Comparison of ENCODE assay signal across 18 cellular contexts in the genomic region with DNA sequence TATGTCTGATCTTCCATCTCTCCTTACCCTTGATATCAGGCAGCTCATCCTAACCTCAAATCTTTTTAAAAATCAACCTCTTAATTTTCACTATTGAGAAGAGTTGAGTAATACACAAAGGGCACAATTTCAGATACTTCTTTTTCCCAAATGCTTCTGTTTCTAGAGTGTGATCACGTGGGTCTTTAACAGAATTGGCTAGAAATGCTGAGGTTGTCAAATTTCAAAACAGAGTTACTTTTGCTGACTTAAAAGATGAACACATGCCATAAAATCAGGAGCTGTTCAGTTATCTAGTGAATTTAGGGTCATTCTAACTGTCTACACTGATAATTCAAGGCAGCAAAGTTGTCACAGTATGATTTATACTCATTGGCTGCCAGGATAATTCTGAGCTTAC.
DNase-seq lines count a peak whose midpoint lies in the region; ATAC-seq and TF ChIP-seq lines count a peak whose summit lies in the region.
"Had no signal": no experiment of that assay in that cellular context is flagged by ENCODE, and none has a peak within 500 bp of the region (broad histone marks: within the 10 kb centered on the region; RNA-seq: fewer than 3 reads in every experiment).

No MANE protein-coding gene starts in this region.

- H3K79me2 ChIP-seq in MM.1S (ENCODE audit: low read length) (no peaks in the 10 kb centered on the region), hepatocyte (no peaks in the 10 kb centered on the region), osteoblast (ENCODE audit: insufficient read depth, low read length) (no peaks in the 10 kb centered on the region), H9 (ENCODE audit: insufficient read depth, low read length) (no peaks in the 10 kb centered on the region)

- no peak overlapping the region for H3K27ac ChIP-seq in MM.1S (ENCODE audit: low read length)
- peak overlapping the region; percentile 71 for H3K27ac ChIP-seq in epithelial cell of prostate
- H3K27ac ChIP-seq in SJCRH30, result no peak overlapping the region
- H3K27ac ChIP-seq in hepatocyte, result no peak overlapping the region
- H3K27ac ChIP-seq in osteoblast (ENCODE audit: low read depth, low read length), result no peak overlapping the region
- H3K27ac ChIP-seq in H9 (ENCODE audit: insufficient read length, low read depth, low read length), result no peak overlapping the region
- H3K27ac ChIP-seq: BLaER1, GM23248 had no signal

- H4K20me1 ChIP-seq in MM.1S (ENCODE audit: insufficient read depth, low read length) (no peaks in the 10 kb centered on the region), hepatocyte (ENCODE audit: insufficient read depth, poor library complexity, severe bottlenecking) (no peaks in the 10 kb centered on the region), osteoblast (ENCODE audit: insufficient read depth, low read length) (no peaks in the 10 kb centered on the region), H9 (ENCODE audit: control insufficient read depth, insufficient read depth, insufficient read length) (no peaks in the 10 kb centered on the region)
- H4K20me1 ChIP-seq: BLaER1 had no signal

- no peak overlapping the region for H3K4me2 ChIP-seq in MM.1S (ENCODE audit: low read depth, low read length)
- H3K4me2 ChIP-seq in hepatocyte, result no peak overlapping the region
- H3K4me2 ChIP-seq in osteoblast (ENCODE audit: insufficient read depth, low read length), result no peak overlapping the region
- no peak overlapping the region for H3K4me2 ChIP-seq in H9 (ENCODE audit: insufficient read depth, insufficient read length, low read length)
- H3K4me2 ChIP-seq: BLaER1 had no signal

- H3K27me3 ChIP-seq in MM.1S (replicated peaks; ENCODE audit: insufficient read depth, low read length) (no peaks in the 10 kb centered on the region), SJCRH30 (no peaks in the 10 kb centered on the region), hepatocyte (no peaks in the 10 kb centered on the region), osteoblast (ENCODE audit: insufficient read depth, low read length) (no peaks in the 10 kb centered on the region), H9 (ENCODE audit: insufficient read depth, low read length) (no peaks in the 10 kb centered on the region)
- H3K27me3 ChIP-seq: BLaER1 had no signal

- H3K36me3 Mint-ChIP-seq in H9 (ENCODE audit: insufficient read depth in 1 of 3, low read depth in 3 of 3), result no peaks in the 10 kb centered on the region
- H3K36me3 Mint-ChIP-seq: CD8-positive, alpha-beta memory T cell had no signal

- no peak overlapping the region for H3K18ac ChIP-seq in H9 (ENCODE audit: insufficient read length, low read depth, low read length)

- H3K23me2 ChIP-seq in H9 (ENCODE audit: insufficient read length, low read depth, low read length, poor library complexity, severe bottlenecking), result no peaks in the 10 kb centered on the region

- no peak overlapping the region for H3T11ph ChIP-seq in H9 (ENCODE audit: low read length)

- H3K4ac ChIP-seq in H9 (ENCODE audit: low read depth, low read length), result no peak overlapping the region

- no peak overlapping the region for H2BK20ac ChIP-seq in H9 (ENCODE audit: low read depth, low read length, poor library complexity, severe bottlenecking)

- H2BK12ac ChIP-seq in H9 (ENCODE audit: insufficient read length, low read depth, low read length), result no peak overlapping the region

- H4K5ac ChIP-seq in H9 (ENCODE audit: insufficient read length, low read depth, low read length), result no peak overlapping the region

- H3K27ac Mint-ChIP-seq in H9, result no peak overlapping the region
- H3K27ac Mint-ChIP-seq: B cell; CD4-positive, alpha-beta T cell; CD8-positive, alpha-beta memory T cell had no signal

- no peak overlapping the region for H3K4me3 Mint-ChIP-seq in H9
- H3K4me3 Mint-ChIP-seq: B cell; CD4-positive, alpha-beta T cell; CD8-positive, alpha-beta memory T cell had no signal

- H3K14ac ChIP-seq in H9 (ENCODE audit: insufficient read depth, low read length), result no peak overlapping the region

- no peak overlapping the region for H2AK5ac ChIP-seq in H9 (ENCODE audit: insufficient read length, low read length)

- H3K9me3 ChIP-seq in MM.1S (replicated peaks; ENCODE audit: insufficient read depth, low read length) (no peaks in the 10 kb centered on the region), SJCRH30 (replicated peaks) (no peaks in the 10 kb centered on the region), hepatocyte (ENCODE audit: low read depth) (no peaks in the 10 kb centered on the region), osteoblast (ENCODE audit: low read depth, low read length) (peaks cover 3% of the 10 kb centered on the region), H9 (ENCODE audit: control insufficient read depth, low read depth, low read length) (no peaks in the 10 kb centered on the region)
- H3K9me3 ChIP-seq: HAP-1 had no signal

- peaks cover 0 to 3% of the 10 kb centered on the region in 2 experiments; a peak in 4 of 5 replicates for H3K9me3 Mint-ChIP-seq in H9

- H3K56ac ChIP-seq in H9 (ENCODE audit: insufficient read length, low read depth, low read length), result no peak overlapping the region

- no peak overlapping the region for H2BK120ac ChIP-seq in H9 (ENCODE audit: low read depth, low read length, poor library complexity, severe bottlenecking)

- CTCF ChIA-PET in HEK293T (lab: Yijun Ruan, JAX), result no interaction called here

- POLR2A ChIA-PET in HEK293T (lab: Yijun Ruan, JAX), result no interaction called here

- H2BK15ac ChIP-seq in H9 (ENCODE audit: low read depth, low read length), result no peak overlapping the region

- no peaks in the 10 kb centered on the region for H3F3A ChIP-seq in MM.1S (ENCODE audit: insufficient read depth, low read length)

- H3K27me3 Mint-ChIP-seq in H9 (ENCODE audit: low read depth), result peaks cover under 1% of the 10 kb centered on the region; the same call in 1 of the 2 replicates

- 54% methylated on average over 1 of the region's 1 CpG for WGBS in hepatocyte (ENCODE audit: low lambda C conversion rate, missing lambda C conversion rate)
- WGBS in H9 (ENCODE audit: extremely low coverage, insufficient read length, low lambda C conversion rate), result no CpG with 5 or more reads among the region's 1 CpG

- no peak overlapping the region for H4K8ac ChIP-seq in H9 (replicated peaks; ENCODE audit: insufficient read length, low read depth, low read length)

- no peak overlapping the region for H3K23ac ChIP-seq in H9 (ENCODE audit: insufficient read length, low read depth, low read length)

- H3K4me1 ChIP-seq in MM.1S (ENCODE audit: low read length) (no peaks in the 10 kb centered on the region), SJCRH30 (no peaks in the 10 kb centered on the region), hepatocyte (ENCODE audit: insufficient read depth) (no peaks in the 10 kb centered on the region), osteoblast (ENCODE audit: insufficient read depth, low read length) (no peaks in the 10 kb centered on the region), H9 (ENCODE audit: insufficient read depth, low read length) (no peaks in the 10 kb centered on the region; the same call in 1 of the 2 replicates)
- H3K4me1 ChIP-seq: HAP-1 had no signal

- peaks cover 0 to 5% of the 10 kb centered on the region in 2 experiments; a peak in 3 of 4 replicates for H3K4me1 Mint-ChIP-seq in H9
- H3K4me1 Mint-ChIP-seq: B cell; CD8-positive, alpha-beta memory T cell had no signal

- no peak overlapping the region for H2BK5ac ChIP-seq in H9 (ENCODE audit: insufficient read length, low read length)

- no peak overlapping the region for H4K91ac ChIP-seq in H9 (ENCODE audit: insufficient read length, low read depth, low read length)

- no peaks in the 10 kb centered on the region for H3K79me1 ChIP-seq in H9 (ENCODE audit: insufficient read depth, low read depth, low read length, poor library complexity, severe bottlenecking)

- H3K9me2 ChIP-seq in MM.1S (replicated peaks; ENCODE audit: insufficient read depth, low read length), result no peaks in the 10 kb centered on the region
- H3K9me2 ChIP-seq in hepatocyte (replicated peaks; ENCODE audit: insufficient read depth), result no peaks in the 10 kb centered on the region

- H3K9ac ChIP-seq in MM.1S (ENCODE audit: low read length) (no peak overlapping the region), H9 (ENCODE audit: extremely low read depth, insufficient read length, low read length) (no peak overlapping the region)
- H3K9ac ChIP-seq: BLaER1, GM23248 had no signal

- H3K4me3 ChIP-seq in MM.1S (ENCODE audit: low read length) (no peak overlapping the region), SJCRH30 (no peak overlapping the region), hepatocyte (no peak overlapping the region), osteoblast (ENCODE audit: insufficient read depth, low read length) (no peak overlapping the region)
- H3K4me3 ChIP-seq: BLaER1, GM12878, GM23248, HAP-1 had no signal

- intact Hi-C loops in sciatic nerve (cut with DNase I), result no loop called here

- no peak for TF ChIP-seq CTCF in MM.1S (IDR thresholded peaks at IDR 0.05; ENCODE audit: low read length)
- TF ChIP-seq CTCF in hepatocyte (IDR thresholded peaks at IDR 0.05; ENCODE audit: poor library complexity), result no peak
- TF ChIP-seq CTCF in osteoblast (IDR thresholded peaks at IDR 0.05; ENCODE audit: extremely low read depth, low read depth, low read length), result no peak
- no peak for TF ChIP-seq CTCF in H9 (conservative IDR thresholded peaks at IDR 0.05)

- peak; percentile 77 for ATAC-seq in sciatic nerve
- ATAC-seq: GM12878 had no signal

- no peak for DNase-seq in HEK293T (ENCODE audit: extremely low spot score)
- DNase-seq in MM.1S, result peak; percentile 6
- no peak for DNase-seq in epithelial cell of prostate (ENCODE audit: low read depth, low spot score)
- no peak for DNase-seq in sciatic nerve (ENCODE audit: low spot score)
- DNase-seq in SJCRH30, result no peak
- no peak for DNase-seq in hepatocyte (ENCODE audit: low spot score)
- no peak for DNase-seq in osteoblast (ENCODE audit: insufficient read length, low spot score, missing footprints)
- DNase-seq in H9, result no peak
- DNase-seq: CD4-positive, alpha-beta T cell; CD8-positive, alpha-beta memory T cell; DMS 273 treated with DMSO at 0.1 percent for 48 hours; EL; GDM1; GM23248 had no signal

- H3K36me3 ChIP-seq in MM.1S (replicated peaks; ENCODE audit: insufficient read depth, low read length), result no peaks in the 10 kb centered on the region
- no peaks in the 10 kb centered on the region for H3K36me3 ChIP-seq in SJCRH30
- H3K36me3 ChIP-seq in hepatocyte (replicated peaks; ENCODE audit: insufficient read depth, low read depth), result no peaks in the 10 kb centered on the region
- H3K36me3 ChIP-seq in osteoblast (ENCODE audit: insufficient read depth, low read length), result no peaks in the 10 kb centered on the region
- H3K36me3 ChIP-seq: BLaER1, HAP-1 had no signal

- H2AFZ ChIP-seq in MM.1S (ENCODE audit: low read length) (no peak overlapping the region), hepatocyte (no peak overlapping the region), osteoblast (ENCODE audit: low read length) (no peak overlapping the region), H9 (ENCODE audit: low read length) (no peak overlapping the region)
- H2AFZ ChIP-seq: GM23248 had no signal
